Comparison of ENCODE assay signal across 8 cellular contexts in genomic region chr19:38224014-38224862, GRCh38. TPM values are rescaled to one million over a fixed set of nuclear protein-coding genes. Genes with fewer than 3 reads are reported as not detected.
DNase-seq lines count a peak whose midpoint lies in the region; ATAC-seq and TF ChIP-seq lines count a peak whose summit lies in the region.

Gene DPF1 (minus strand): TSS chr19:38224222. CDS start chr19:38224142, 80 bp downstream.

- no peak within 1 kb of the TSS for H3K27ac ChIP-seq in HUES64 (ENCODE audit: low read depth, low read length)
- no peak within 1 kb of the TSS for H3K27ac ChIP-seq in psoas muscle

- TF ChIP-seq CTCF in psoas muscle (IDR thresholded peaks at IDR 0.05) = no peak

- H3K4me3 Mint-ChIP-seq in activated naive CD4-positive, alpha-beta T cell treated with anti-CD3 and anti-CD28 coated beads, Interleukin-2, amount 10 ng/mL, durations not matched to agents 7 days and 5 days = peak within 1 kb of the TSS; percentile 71

- no peaks in the 10 kb centered on the region for H3K36me3 ChIP-seq in HUES64 (ENCODE audit: insufficient read depth, low read length)
- no peaks in the 10 kb centered on the region for H3K36me3 ChIP-seq in psoas muscle (ENCODE audit: insufficient read depth in 1 of 2, low read depth in 1 of 2)

- H3K4me1 ChIP-seq in HUES64 (ENCODE audit: insufficient read depth, low read length) (peaks cover 12% of the 10 kb centered on the region; the same call in 1 of the 2 replicates), psoas muscle (peaks cover 4% of the 10 kb centered on the region)

- H3K9me3 ChIP-seq in HUES64 (ENCODE audit: insufficient read depth, low read depth, low read length) (no peaks in the 10 kb centered on the region), psoas muscle (no peaks in the 10 kb centered on the region)

- no peak within 1 kb of the TSS for H3K9ac ChIP-seq in HUES64 (ENCODE audit: low read depth, low read length)

- H3K27me3 Mint-ChIP-seq in activated naive CD4-positive, alpha-beta T cell treated with anti-CD3 and anti-CD28 coated beads, Interleukin-2, amount 10 ng/mL, durations not matched to agents 7 days and 5 days = peaks cover 96% of the 10 kb centered on the region

- H3K27ac Mint-ChIP-seq in activated naive CD4-positive, alpha-beta T cell treated with anti-CD3 and anti-CD28 coated beads, Interleukin-2, amount 10 ng/mL, durations not matched to agents 7 days and 5 days = peak within 1 kb of the TSS; percentile 3

- peaks cover 2% of the 10 kb centered on the region for H3K36me3 Mint-ChIP-seq in activated naive CD4-positive, alpha-beta T cell treated with anti-CD3 and anti-CD28 coated beads, Interleukin-2, amount 10 ng/mL, durations not matched to agents 7 days and 5 days

- H3K4me3 ChIP-seq in HUES64 (ENCODE audit: low read length) (peak within 1 kb of the TSS; percentile 63), psoas muscle (peak within 1 kb of the TSS; percentile 61)

- CTCF ChIA-PET in activated naive CD4-positive, alpha-beta T cell treated with anti-CD3 and anti-CD28 coated beads, Interleukin-2, amount 10 ng/mL, durations not matched to agents 7 days and 5 days (lab: Charles Lee) = interaction anchor here (0.6 to 1.9 kb wide), 6 partner anchors 10 to 409 kb away, joined by 4 to 24 read pairs (median 6); partner anchors contain the start of genes SIPA1L3 and WDR87

- no peaks in the 10 kb centered on the region for H3K9me3 Mint-ChIP-seq in activated naive CD4-positive, alpha-beta T cell treated with anti-CD3 and anti-CD28 coated beads, Interleukin-2, amount 10 ng/mL, durations not matched to agents 7 days and 5 days

- DNase-seq in COLO829 (ENCODE audit: low spot score) (peak; percentile 85), RPMI7951 (ENCODE audit: low read depth) (peak; percentile 81), glomerular visceral epithelial cell (ENCODE audit: extremely low spot score) (peak; percentile 84), psoas muscle (peak in 1 of 2 donors; percentile 39)
- DNase-seq in activated naive CD4-positive, alpha-beta T cell treated with anti-CD3 and anti-CD28 coated beads, Interleukin-2, amount 10 ng/mL, durations not matched to agents 7 days and 5 days = peak; percentile 68

- peaks cover 24% of the 10 kb centered on the region for H3K27me3 ChIP-seq in HUES64 (ENCODE audit: insufficient read depth, low read length)
- peaks cover 0 to 87% (median 18%) of the 10 kb centered on the region in 3 donors for H3K27me3 ChIP-seq in psoas muscle (ENCODE audit: insufficient read depth in 3 of 3, low read length in 2 of 3)

- 3% methylated on average over 61 of the region's 61 CpGs for WGBS in HUES64
- WGBS in psoas muscle, 3 donors = 4 to 5% (median 5%) methylated on average over 49 to 61 of the region's 61 CpGs

- H3K4me1 Mint-ChIP-seq in activated naive CD4-positive, alpha-beta T cell treated with anti-CD3 and anti-CD28 coated beads, Interleukin-2, amount 10 ng/mL, durations not matched to agents 7 days and 5 days = peaks cover 30% of the 10 kb centered on the region

- ATAC-seq in GM19395 (IDR thresholded peaks at IDR 0.05; ENCODE audit: unreplicated experiment) (peak; percentile 57), psoas muscle (peak; percentile 65 to 84 (median 74)), HG03457 (IDR thresholded peaks at IDR 0.05; ENCODE audit: unreplicated experiment) (no peak)

- intact Hi-C loops in psoas muscle (cut with DNase I) = loop anchor here in 1 of 2 donors (10.0 kb wide), 1 partner anchor 79 kb away; no protein-coding TSS in a partner anchor

RNA-seq across cellular contexts. Expression of gene DPF1, which starts in this region (rescaled TPM):
- 10.9 TPM for polyA plus RNA-seq in HUES64 (2013, experiment 1 of 2)
- 7.2 TPM for polyA plus RNA-seq in HUES64 (2013, experiment 2 of 2)
- total RNA-seq in RPMI7951 (2014; rRNA removed; shearing (Covaris generic)) = 1.7 and 3.0 TPM in 2 replicates
- not detected for total RNA-seq in psoas muscle
- polyA plus RNA-seq in psoas muscle = under 1 TPM; 0.07 to 0.17 (median 0.16) TPM

Comparison
In these comparisons a context has a peak if more than half of its experiments do, and no peak if none do; other contexts are left out.
1. Peak in ATAC-seq and H3K4me3 ChIP-seq in psoas muscle; RNA of the gene not detected or under 1 TPM.